In the genomic region with DNA sequence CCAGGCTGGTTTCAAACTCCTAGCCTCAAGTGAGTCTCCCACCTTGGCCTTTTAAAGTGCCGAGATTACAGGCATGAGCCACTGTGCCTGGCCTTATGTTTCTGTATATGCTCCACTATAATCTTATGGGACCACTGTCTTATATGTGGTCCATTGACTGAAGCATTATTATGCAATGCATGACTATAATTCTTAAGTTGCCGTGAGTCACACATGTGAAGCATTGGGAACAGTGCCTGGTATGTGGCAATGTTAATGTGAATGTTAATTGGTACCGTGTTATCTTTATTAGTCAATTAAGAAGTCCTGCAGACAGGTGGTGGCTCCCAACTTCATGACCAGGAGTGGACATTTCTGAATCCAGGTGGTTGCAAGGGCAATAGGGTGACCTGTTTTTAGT, we compare ENCODE assay signal across 16 cellular contexts. TPM values are rescaled to one million over a fixed set of nuclear protein-coding genes. Genes with fewer than 3 reads are reported as not detected.
DNase-seq lines count a peak whose midpoint lies in the region; ATAC-seq and TF ChIP-seq lines count a peak whose summit lies in the region.
"Had no signal": no experiment of that assay in that cellular context is flagged by ENCODE, and none has a peak within 500 bp of the region (broad histone marks: within the 10 kb centered on the region; RNA-seq: fewer than 3 reads in every experiment).

No MANE protein-coding gene starts in this region.

- TF ChIP-seq CTCF in astrocyte of the spinal cord (IDR thresholded peaks at IDR 0.05; ENCODE audit: low read depth, low read length) (no peak), suprapubic skin (IDR thresholded peaks at IDR 0.05) (no peak), GM10266 (IDR thresholded peaks at IDR 0.05; ENCODE audit: control insufficient read depth, insufficient read depth, low read depth, missing control alignments) (no peak)

- in situ Hi-C loops in astrocyte of the spinal cord (cut with HindIII; ENCODE audit: low sequenced_read_pairs), result no loop called here

- H3K9me3 ChIP-seq in suprapubic skin, result no peaks in the 10 kb centered on the region
- H3K9me3 ChIP-seq: SK-N-SH, thyroid gland had no signal

- WGBS in suprapubic skin, result 56% methylated on average over 3 of the region's 3 CpGs

- TF ChIP-seq EP300 in suprapubic skin (IDR thresholded peaks at IDR 0.05), result no peak

- H3K4me3 ChIP-seq in astrocyte of the spinal cord (ENCODE audit: low read depth, low read length), result no peak overlapping the region
- no peak overlapping the region for H3K4me3 ChIP-seq in suprapubic skin
- H3K4me3 ChIP-seq: thyroid gland had no signal

- no peak for TF ChIP-seq POLR2A in suprapubic skin (IDR thresholded peaks at IDR 0.05)

- no peak overlapping the region for H3K27ac ChIP-seq in suprapubic skin
- H3K27ac ChIP-seq: thyroid gland, WERI-Rb-1 had no signal

- no peaks in the 10 kb centered on the region for H3K27me3 ChIP-seq in suprapubic skin
- H3K27me3 ChIP-seq: thyroid gland had no signal

- ATAC-seq in GM19351 (IDR thresholded peaks at IDR 0.05; ENCODE audit: unreplicated experiment), result no peak
- ATAC-seq: left lobe of liver had no signal

- peaks cover under 1% of the 10 kb centered on the region for H3K36me3 ChIP-seq in suprapubic skin
- H3K36me3 ChIP-seq: thyroid gland, WERI-Rb-1 had no signal

- H3K4me1 ChIP-seq in suprapubic skin, result peaks cover 6% of the 10 kb centered on the region

- DNase-seq in Daoy (ENCODE audit: low read depth) (peak; percentile 41), M059J (ENCODE audit: low read depth) (peak; percentile 91), astrocyte of the spinal cord (ENCODE audit: low read depth, low spot score) (peak; percentile 36), kidney tubule cell (ENCODE audit: low spot score) (peak; percentile 21), suprapubic skin (ENCODE audit: low spot score in 2 of 2) (no peak), GM10266 (ENCODE audit: extremely low spot score) (no peak), cerebellar cortex (ENCODE audit: low spot score) (no peak)
- DNase-seq: activated naive CD4-positive, alpha-beta T cell treated with anti-CD3 and anti-CD28 coated beads for 36 hours; caudate nucleus; NCI-H1105 treated with DMSO at 0.1 percent for 48 hours; NCI-H345; SK-N-SH; thyroid gland; WERI-Rb-1 had no signal

RNA-seq across cellular contexts. Expression of a gene that starts 14.7 kb away (rescaled TPM):
- total RNA-seq in Daoy (2014; rRNA removed; shearing (Covaris generic)), result 26.1 and 39.9 TPM in 2 replicates
- total RNA-seq in M059J (2014; rRNA removed; shearing (Covaris generic)), result 27.4 and 43.5 TPM in 2 replicates
- 100 to 1,000 TPM in 1 of 4 donors, 10 to 100 TPM in 3; 43.2 to 143 (median 71.8) TPM for total RNA-seq in suprapubic skin

Comparison
In these comparisons a context has a peak if more than half of its experiments do, and no peak if none do; other contexts are left out.
1. DNase-seq: peak in Daoy (single experiment), M059J (single experiment), astrocyte of the spinal cord (single experiment) and kidney tubule cell (single experiment); none in suprapubic skin (0 of 2), GM10266 (single experiment) and cerebellar cortex (single experiment).